ENCODE assay signal across 8 cellular contexts in the genomic region with DNA sequence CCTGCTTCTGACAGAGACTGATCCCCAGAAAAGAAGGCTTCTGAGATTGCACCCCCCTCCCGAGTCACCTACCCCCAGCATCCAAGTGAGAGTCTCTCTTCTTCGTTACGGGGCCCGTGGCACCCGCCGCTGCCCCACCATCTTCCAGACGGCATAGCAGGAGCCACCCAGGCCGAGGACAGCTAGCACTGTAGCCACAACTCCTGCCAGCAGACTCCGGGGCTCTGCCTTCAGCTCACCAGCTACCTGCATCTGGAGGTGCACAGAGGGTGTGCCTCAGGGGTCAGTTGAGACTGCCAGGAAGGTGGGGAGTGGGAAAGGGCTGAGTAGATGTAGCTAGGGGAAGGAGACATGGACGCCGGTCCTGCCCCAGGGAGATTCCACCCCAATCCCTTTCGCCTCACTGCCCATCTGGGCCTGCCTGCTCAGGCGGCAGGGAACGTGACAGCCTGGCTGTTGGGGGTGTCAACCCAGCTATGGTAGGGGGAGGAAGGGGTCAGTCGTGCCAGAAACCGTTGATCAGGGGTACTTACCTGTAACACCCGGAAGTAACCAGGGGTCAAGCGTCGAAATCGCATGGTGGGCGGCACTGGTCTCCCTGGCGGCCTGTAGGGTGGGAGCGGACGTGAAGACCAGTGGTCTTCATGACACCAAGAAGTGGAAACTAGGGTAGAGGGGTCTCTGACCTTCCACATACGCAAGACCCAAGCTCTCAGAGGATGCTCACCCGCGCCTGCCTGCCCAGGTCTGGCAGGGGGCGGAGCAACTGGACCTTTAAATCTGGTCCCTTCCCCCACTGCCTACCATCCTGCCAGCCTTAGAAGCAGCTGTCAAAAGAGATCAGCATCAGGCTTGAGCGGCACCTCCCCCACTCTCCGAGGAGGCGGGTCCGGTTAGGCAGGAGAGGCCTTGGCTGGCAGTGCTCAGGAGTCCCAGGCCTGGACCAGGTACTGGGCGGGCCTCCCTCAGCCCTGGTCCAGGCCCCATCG. TPM values are rescaled to one million over a fixed set of nuclear protein-coding genes. Genes with fewer than 3 reads are reported as not detected.
DNase-seq lines count a peak whose midpoint lies in the region; ATAC-seq and TF ChIP-seq lines count a peak whose summit lies in the region.

Gene ZNF593OS, minus strand, starts transcription at position 749 of the 989 bp plus-strand sequence. Its CDS starts 171 bp downstream, at position 578.

- H3K27ac ChIP-seq in lower lobe of right lung (no peak within 1 kb of the TSS), vagina (no peak within 1 kb of the TSS)

- H3K4me3 Mint-ChIP-seq in stimulated activated naive CD8-positive, alpha-beta T cell treated with anti-CD3 and anti-CD28 coated beads, Interleukin-15, Interleukin-2, amounts not matched to agents 100 ng/mL and 50 ng/mL, for 24 hours: peak within 1 kb of the TSS; percentile 95
- H3K4me3 Mint-ChIP-seq in activated naive CD8-positive, alpha-beta T cell treated with anti-CD3 and anti-CD28 coated beads for 36 hours: peak within 1 kb of the TSS; percentile 93

- H3K27me3 ChIP-seq in lower lobe of right lung (ENCODE audit: low read depth): no peaks in the 10 kb centered on the region
- no peaks in the 10 kb centered on the region for H3K27me3 ChIP-seq in vagina

- H3K9me3 ChIP-seq in lower lobe of right lung (no peaks in the 10 kb centered on the region), vagina (no peaks in the 10 kb centered on the region), mucosa of descending colon (no peaks in the 10 kb centered on the region)

- no peaks in the 10 kb centered on the region for H3K36me3 ChIP-seq in lower lobe of right lung
- H3K36me3 ChIP-seq in vagina: no peaks in the 10 kb centered on the region
- H3K36me3 ChIP-seq in mucosa of descending colon (ENCODE audit: low read depth): no peaks in the 10 kb centered on the region

- no peaks in the 10 kb centered on the region for H3K27me3 Mint-ChIP-seq in stimulated activated naive CD8-positive, alpha-beta T cell treated with anti-CD3 and anti-CD28 coated beads, Interleukin-15, Interleukin-2, amounts not matched to agents 100 ng/mL and 50 ng/mL, for 24 hours
- H3K27me3 Mint-ChIP-seq in activated naive CD8-positive, alpha-beta T cell treated with anti-CD3 and anti-CD28 coated beads for 36 hours: no peaks in the 10 kb centered on the region

- no peaks in the 10 kb centered on the region for H3K9me3 Mint-ChIP-seq in stimulated activated naive CD8-positive, alpha-beta T cell treated with anti-CD3 and anti-CD28 coated beads, Interleukin-15, Interleukin-2, amounts not matched to agents 100 ng/mL and 50 ng/mL, for 24 hours
- no peaks in the 10 kb centered on the region for H3K9me3 Mint-ChIP-seq in activated naive CD8-positive, alpha-beta T cell treated with anti-CD3 and anti-CD28 coated beads for 36 hours

- H3K27ac Mint-ChIP-seq in stimulated activated naive CD8-positive, alpha-beta T cell treated with anti-CD3 and anti-CD28 coated beads, Interleukin-15, Interleukin-2, amounts not matched to agents 100 ng/mL and 50 ng/mL, for 24 hours: no peak within 1 kb of the TSS
- peak within 1 kb of the TSS; percentile 92 for H3K27ac Mint-ChIP-seq in activated naive CD8-positive, alpha-beta T cell treated with anti-CD3 and anti-CD28 coated beads for 36 hours

- peaks cover 3% of the 10 kb centered on the region for H3K36me3 Mint-ChIP-seq in stimulated activated naive CD8-positive, alpha-beta T cell treated with anti-CD3 and anti-CD28 coated beads, Interleukin-15, Interleukin-2, amounts not matched to agents 100 ng/mL and 50 ng/mL, for 24 hours (ENCODE audit: low read depth)
- H3K36me3 Mint-ChIP-seq in activated naive CD8-positive, alpha-beta T cell treated with anti-CD3 and anti-CD28 coated beads for 36 hours: peaks cover 20% of the 10 kb centered on the region

- peaks cover 13% of the 10 kb centered on the region for H3K4me1 Mint-ChIP-seq in stimulated activated naive CD8-positive, alpha-beta T cell treated with anti-CD3 and anti-CD28 coated beads, Interleukin-15, Interleukin-2, amounts not matched to agents 100 ng/mL and 50 ng/mL, for 24 hours (ENCODE audit: low read depth)
- peaks cover 19% of the 10 kb centered on the region for H3K4me1 Mint-ChIP-seq in activated naive CD8-positive, alpha-beta T cell treated with anti-CD3 and anti-CD28 coated beads for 36 hours

- no peak for DNase-seq in stimulated activated naive CD8-positive, alpha-beta T cell treated with anti-CD3 and anti-CD28 coated beads, Interleukin-15, Interleukin-2, amounts not matched to agents 100 U/mL and 50 U/mL, for 24 hours
- no peak for DNase-seq in activated naive CD8-positive, alpha-beta T cell treated with anti-CD3 and anti-CD28 coated beads for 36 hours
- no peak for DNase-seq in lower lobe of right lung
- DNase-seq in vagina (ENCODE audit: extremely low spot score in 2 of 2): no peak
- no peak for DNase-seq in mucosa of descending colon
- DNase-seq in HK-2 (ENCODE audit: unreplicated experiment): no peak

- TF ChIP-seq CTCF in lower lobe of right lung (IDR thresholded peaks at IDR 0.05): no peak
- no peak for TF ChIP-seq CTCF in vagina (IDR thresholded peaks at IDR 0.05)
- no peak for TF ChIP-seq CTCF in mucosa of descending colon (IDR thresholded peaks at IDR 0.05)

- intact Hi-C loops in lower lobe of right lung (cut with DNase I): no loop called here
- intact Hi-C loops in vagina (cut with DNase I): no loop called here
- intact Hi-C loops in mucosa of descending colon (cut with DNase I, micrococcal nuclease): no loop called here

- ATAC-seq in stimulated activated naive CD8-positive, alpha-beta T cell treated with anti-CD3 and anti-CD28 coated beads, Interleukin-15, Interleukin-2, amounts not matched to agents 100 U/mL and 50 U/mL, for 24 hours: no peak
- ATAC-seq in lower lobe of right lung (no peak), GM18907 (IDR thresholded peaks at IDR 0.05; ENCODE audit: unreplicated experiment) (no peak), mucosa of descending colon (no peak)

- TF ChIP-seq POLR2A in vagina (IDR thresholded peaks at IDR 0.05): no peak

- peaks cover 10% of the 10 kb centered on the region for H3K4me1 ChIP-seq in lower lobe of right lung
- H3K4me1 ChIP-seq in vagina: peaks cover 17% of the 10 kb centered on the region
- peaks cover 6% of the 10 kb centered on the region for H3K4me1 ChIP-seq in mucosa of descending colon (ENCODE audit: low read depth)

- H3K4me3 ChIP-seq in lower lobe of right lung (peak within 1 kb of the TSS; percentile 98), vagina (peak within 1 kb of the TSS; percentile 70 to 96), mucosa of descending colon (no peak within 1 kb of the TSS)

RNA-seq across cellular contexts. Expression of gene ZNF593OS, which starts in this region (rescaled TPM):
- not detected for total RNA-seq in activated naive CD8-positive, alpha-beta T cell treated with anti-CD3 and anti-CD28 coated beads for 36 hours
- not detected for total RNA-seq in lower lobe of right lung
- not detected for total RNA-seq in vagina
- total RNA-seq in mucosa of descending colon: not detected
